In genomic region chr2:75499534-75499933, GRCh38 we compare ENCODE assay signal across 24 cellular contexts.
"Had no signal": no experiment of that assay in that cellular context is flagged by ENCODE, and none has a peak within 500 bp of the region (broad histone marks: within the 10 kb centered on the region; RNA-seq: fewer than 3 reads in every experiment).

No MANE protein-coding gene starts in this region.

- H3K27ac ChIP-seq: KMS-11, SJSA1, SK-N-MC had no signal

- H3K4me2 ChIP-seq: KMS-11 had no signal

- H3K9me3 ChIP-seq: SJSA1 had no signal

- FAIRE-seq: K562, RCC 7860 had no signal

- H3K4me1 Mint-ChIP-seq: IgD-negative memory B cell had no signal

- H3K9ac ChIP-seq: KMS-11 had no signal

- H3K4me3 Mint-ChIP-seq: IgD-negative memory B cell had no signal

- ATAC-seq: K562 had no signal

- H3K27me3 ChIP-seq: SJSA1 had no signal

- H3K27ac Mint-ChIP-seq: IgD-negative memory B cell had no signal

- H3K4me3 ChIP-seq: K562, SJSA1, SK-N-MC had no signal

- H3K36me3 Mint-ChIP-seq: IgD-negative memory B cell had no signal

- DNase-seq: Kasumi-1, MM.1S, MV-4-11, NCI-H1048, NCI-H1105 treated with DMSO at 0.1 percent for 48 hours, NCI-H1417 treated with DMSO at 0.1 percent for 48 hours, NCI-H1694, NCI-H187 treated with DMSO at 0.1 percent for 48 hours, NCI-H2029 treated with DMSO at 0.1 percent for 48 hours, NCI-H2171 treated with DMSO at 0.1 percent for 48 hours, NCI-H345, NCI-H446 treated with DMSO at 0.1 percent for 48 hours, NCI-H510A treated with DMSO at 0.1 percent for 48 hours, NCI-H526, NCI-H82, Right ventricle myocardium superior, RPMI8226, SIG-M5 had no signal
